ENCODE assay signal across 1 cellular context in genomic region chr15:52137432-52138357, GRCh38.
TF ChIP-seq lines count a peak whose summit lies in the region.

No MANE protein-coding gene starts in this region.

TF ChIP-seq in HepG2, 621 proteins besides CTCF, POLR2A, EP300 and RAD21 (continued from another document and continues in another):
- peak; percentile 26; the same call in 1 of the 2 replicates for TF ChIP-seq AHDC1 (CRISPR knock-in tag; IDR thresholded peaks at IDR 0.05; ENCODE audit: borderline replicate concordance)
- no peak for TF ChIP-seq FOXO1 (CRISPR knock-in tag; IDR thresholded peaks at IDR 0.05)
- TF ChIP-seq NFKBIZ (CRISPR knock-in tag; IDR thresholded peaks at IDR 0.05) = no peak
- no peak for TF ChIP-seq E2F2 (CRISPR knock-in tag; IDR thresholded peaks at IDR 0.05; ENCODE audit: borderline replicate concordance)
- TF ChIP-seq ZSCAN9 (CRISPR knock-in tag; IDR thresholded peaks at IDR 0.05; ENCODE audit: borderline replicate concordance) = no peak
- TF ChIP-seq ZNF576 (CRISPR knock-in tag; IDR thresholded peaks at IDR 0.05) = no peak
- peak; percentile 86 for TF ChIP-seq PAXIP1 (CRISPR knock-in tag; conservative IDR thresholded peaks at IDR 0.05)
- peak; percentile 32; the same call in 1 of the 2 replicates for TF ChIP-seq ARID4A (CRISPR knock-in tag; IDR thresholded peaks at IDR 0.05; ENCODE audit: borderline replicate concordance)
- no peak for TF ChIP-seq SRF (IDR thresholded peaks at IDR 0.05; ENCODE audit: low read depth, low read length)
- 0 out of 2 replicates have a peak, but pooled peaks have one; percentile 26 for TF ChIP-seq THAP7 (CRISPR knock-in tag; IDR thresholded peaks at IDR 0.05)
- no peak for TF ChIP-seq RBFOX2 (IDR thresholded peaks at IDR 0.05; ENCODE audit: low read depth, low read length)
- no peak for TF ChIP-seq HNF1B (CRISPR knock-in tag; IDR thresholded peaks at IDR 0.05)
- no peak for TF ChIP-seq ZNF703 (CRISPR knock-in tag; IDR thresholded peaks at IDR 0.05; ENCODE audit: borderline replicate concordance)
- TF ChIP-seq FOXP1 (IDR thresholded peaks at IDR 0.05) = no peak
- TF ChIP-seq FOXP1 (CRISPR knock-in tag; IDR thresholded peaks at IDR 0.05) = no peak
- no peak for TF ChIP-seq TGIF2 (CRISPR knock-in tag; IDR thresholded peaks at IDR 0.05)
- TF ChIP-seq ZNF180 (CRISPR knock-in tag; IDR thresholded peaks at IDR 0.05; ENCODE audit: borderline replicate concordance, low read depth) = no peak
- no peak for TF ChIP-seq NONO (IDR thresholded peaks at IDR 0.05)
- no peak for TF ChIP-seq NONO (CRISPR knock-in tag; conservative IDR thresholded peaks at IDR 0.05)
- TF ChIP-seq ZNF878 (CRISPR knock-in tag; IDR thresholded peaks at IDR 0.05) = no peak
- no peak; the same call in 1 of the 2 replicates for TF ChIP-seq SIX1 (CRISPR knock-in tag; IDR thresholded peaks at IDR 0.05; ENCODE audit: borderline replicate concordance)
- peak; percentile 41; the same call in 1 of the 2 replicates for TF ChIP-seq FOXP4 (CRISPR knock-in tag; IDR thresholded peaks at IDR 0.05)
- TF ChIP-seq ZNF44 (CRISPR knock-in tag; IDR thresholded peaks at IDR 0.05) = no peak
- no peak for TF ChIP-seq ZNF235 (CRISPR knock-in tag; IDR thresholded peaks at IDR 0.05; ENCODE audit: borderline replicate concordance)
- TF ChIP-seq HOMEZ (CRISPR knock-in tag; IDR thresholded peaks at IDR 0.05; ENCODE audit: low read depth) = no peak
- 0 out of 2 replicates have a peak, but pooled peaks have one; percentile 64 for TF ChIP-seq ZNF256 (CRISPR knock-in tag; conservative IDR thresholded peaks at IDR 0.05)
- TF ChIP-seq ZNF556 (CRISPR knock-in tag; IDR thresholded peaks at IDR 0.05; ENCODE audit: borderline replicate concordance) = 0 out of 2 replicates have a peak, but pooled peaks have one; percentile 14
- TF ChIP-seq BRD4 (CRISPR knock-in tag; IDR thresholded peaks at IDR 0.05) = peak; percentile 83
- no peak for TF ChIP-seq NFE2L2 (IDR thresholded peaks at IDR 0.05; ENCODE audit: low read length)
- no peak for TF ChIP-seq ZNF777 (CRISPR knock-in tag; IDR thresholded peaks at IDR 0.05)
- TF ChIP-seq STAT6 (CRISPR knock-in tag; IDR thresholded peaks at IDR 0.05; ENCODE audit: borderline replicate concordance) = no peak
- no peak; the same call in 2 of the 3 replicates for TF ChIP-seq MXI1 (IDR thresholded peaks at IDR 0.05; ENCODE audit: borderline replicate concordance, low read depth, low read length)
